25 cellular contexts compared by ENCODE assay signal in the genomic region with DNA sequence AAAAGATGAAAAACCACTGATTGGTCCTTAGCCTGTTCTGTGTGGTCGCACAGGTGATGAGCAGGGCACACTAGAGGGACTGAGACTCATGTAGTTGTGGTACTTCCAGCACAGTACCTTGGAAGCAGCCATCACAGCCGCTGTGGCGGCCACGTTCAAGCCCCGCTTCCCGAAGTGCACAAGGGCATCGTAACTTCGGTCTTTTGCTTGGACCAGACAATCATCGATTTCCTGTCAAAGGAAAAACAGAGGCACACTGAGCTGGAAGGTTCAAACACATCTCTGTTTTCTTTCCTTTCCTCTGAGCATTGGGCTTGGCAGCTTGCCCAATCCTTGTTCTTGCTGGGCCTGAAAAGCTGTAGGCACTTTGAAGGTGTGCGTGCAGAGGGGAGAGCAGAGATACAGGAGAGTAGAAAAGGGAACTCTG. TPM values are rescaled to one million over a fixed set of nuclear protein-coding genes. Genes with fewer than 3 reads are reported as not detected.
DNase-seq lines count a peak whose midpoint lies in the region; ATAC-seq, FAIRE-seq and TF ChIP-seq lines count a peak whose summit lies in the region.
"Had no signal": no experiment of that assay in that cellular context is flagged by ENCODE, and none has a peak within 500 bp of the region (broad histone marks: within the 10 kb centered on the region; RNA-seq: fewer than 3 reads in every experiment).

No MANE protein-coding gene starts in this region.

- H3K4me1 ChIP-seq in left ventricle myocardium inferior (peaks cover 58% of the 10 kb centered on the region), heart left ventricle (peaks cover 0 to 57% (median 24%) of the 10 kb centered on the region in 12 donors), right lobe of liver (no peaks in the 10 kb centered on the region), PC-9 (replicated peaks; ENCODE audit: insufficient read depth) (no peaks in the 10 kb centered on the region)

- no peak for ATAC-seq in heart left ventricle
- peak in 3 of 4 donors; percentile 26 to 53 (median 28) for ATAC-seq in right lobe of liver
- ATAC-seq in activated CD8-positive, alpha-beta T cell treated with anti-CD3 and anti-CD28 coated beads, Interleukin-2, amount 10 ng/mL, durations not matched to agents 7 days and 5 days, result no peak
- ATAC-seq: esophagus mucosa; naive thymus-derived CD4-positive, alpha-beta T cell; SK-N-SH treated with all-trans-retinoic acid at 6 μM for 48 hours; stimulated activated naive CD8-positive, alpha-beta T cell treated with anti-CD3 and anti-CD28 coated beads, Interleukin-15, amount 100 ng/mL, for 72 hours had no signal

- POLR2A ChIA-PET in PC-9 (lab: Charles Lee; ENCODE audit: unreplicated experiment), result no interaction called here
- POLR2A ChIA-PET in activated CD8-positive, alpha-beta T cell treated with anti-CD3 and anti-CD28 coated beads, Interleukin-2, amount 10 ng/mL, durations not matched to agents 7 days and 5 days (lab: Charles Lee), result no interaction called here

- CTCF ChIA-PET in PC-9 (lab: Charles Lee), result no interaction called here
- CTCF ChIA-PET in activated CD8-positive, alpha-beta T cell treated with anti-CD3 and anti-CD28 coated beads, Interleukin-2, amount 10 ng/mL, durations not matched to agents 7 days and 5 days (lab: Charles Lee), result no interaction called here

- 44 to 75% (median 60%) methylated on average over 10 of the region's 10 CpGs for WGBS in heart left ventricle, 4 donors
- WGBS in right lobe of liver (ENCODE audit: insufficient coverage, low coverage, low lambda C conversion rate, missing lambda C conversion rate), result 81% methylated on average over 9 of the region's 10 CpGs

- H3K27me3 ChIP-seq in left ventricle myocardium inferior (ENCODE audit: low read depth) (no peaks in the 10 kb centered on the region), heart left ventricle (no peaks in the 10 kb centered on the region), right lobe of liver (no peaks in the 10 kb centered on the region), PC-9 (ENCODE audit: insufficient read depth, low read depth) (no peaks in the 10 kb centered on the region; the same call in 1 of the 2 replicates)

- FAIRE-seq in frontal cortex (lab: Jason Lieb, UNC), result no peak
- FAIRE-seq: astrocyte had no signal

- no peaks in the 10 kb centered on the region for H3K9me2 ChIP-seq in PC-9 (ENCODE audit: insufficient read depth)

- H3K4me1 Mint-ChIP-seq in activated CD8-positive, alpha-beta T cell treated with anti-CD3 and anti-CD28 coated beads, Interleukin-2, amount 10 ng/mL, durations not matched to agents 7 days and 5 days (ENCODE audit: low read depth), result no peaks in the 10 kb centered on the region
- H3K4me1 Mint-ChIP-seq: CD4-positive, CD25-positive, alpha-beta regulatory T cell; stimulated activated naive CD8-positive, alpha-beta T cell treated with anti-CD3 and anti-CD28 coated beads, Interleukin-15, amount 100 ng/mL, for 72 hours had no signal

- H3K4me3 Mint-ChIP-seq in activated CD8-positive, alpha-beta T cell treated with anti-CD3 and anti-CD28 coated beads, Interleukin-2, amount 10 ng/mL, durations not matched to agents 7 days and 5 days, result no peak overlapping the region
- H3K4me3 Mint-ChIP-seq: activated naive CD8-positive, alpha-beta T cell; CD4-positive, CD25-positive, alpha-beta regulatory T cell; naive thymus-derived CD4-positive, alpha-beta T cell; stimulated activated naive CD8-positive, alpha-beta T cell treated with anti-CD3 and anti-CD28 coated beads, Interleukin-15, amount 100 ng/mL, for 72 hours; T-helper 2 cell treated with Interferon-gamma antibody and Interleukin-4, amounts not matched to agents 5 μg/mL and 100 μg/mL, for 36 hours had no signal

- H3K4me3 ChIP-seq in left ventricle myocardium inferior (no peak overlapping the region), heart left ventricle (no peak overlapping the region), right lobe of liver (no peak overlapping the region), PC-9 (no peak overlapping the region)

- H4K20me1 ChIP-seq in PC-9 (ENCODE audit: insufficient read depth), result no peaks in the 10 kb centered on the region

- no peak overlapping the region for H3K4me2 ChIP-seq in PC-9

- H3K27me3 Mint-ChIP-seq in activated CD8-positive, alpha-beta T cell treated with anti-CD3 and anti-CD28 coated beads, Interleukin-2, amount 10 ng/mL, durations not matched to agents 7 days and 5 days (ENCODE audit: low read depth), result peaks cover 13% of the 10 kb centered on the region
- H3K27me3 Mint-ChIP-seq: stimulated activated naive CD8-positive, alpha-beta T cell treated with anti-CD3 and anti-CD28 coated beads, Interleukin-15, amount 100 ng/mL, for 72 hours had no signal

- H3K36me3 Mint-ChIP-seq in activated CD8-positive, alpha-beta T cell treated with anti-CD3 and anti-CD28 coated beads, Interleukin-2, amount 10 ng/mL, durations not matched to agents 7 days and 5 days (ENCODE audit: low read depth), result no peaks in the 10 kb centered on the region
- H3K36me3 Mint-ChIP-seq: activated naive CD8-positive, alpha-beta T cell; CD4-positive, CD25-positive, alpha-beta regulatory T cell; naive thymus-derived CD4-positive, alpha-beta T cell had no signal

- H3K27ac ChIP-seq in left ventricle myocardium inferior (replicated peaks) (no peak overlapping the region), heart left ventricle (peak overlapping the region in 1 of 12 donors; percentile 66), VCaP (peak overlapping the region; percentile 58), right lobe of liver (no peak overlapping the region), PC-9 (no peak overlapping the region)
- H3K27ac ChIP-seq: RWPE1 had no signal

- TF ChIP-seq POLR2A in heart left ventricle (IDR thresholded peaks at IDR 0.05) (no peak), right lobe of liver (IDR thresholded peaks at IDR 0.05) (no peak)

- BruUV-seq in PC-9 (replicated peaks; lab: Mats Ljungman, UMichigan), result no TSS peak

- no peak for TF ChIP-seq CTCF in left ventricle myocardium inferior (IDR thresholded peaks at IDR 0.05; ENCODE audit: borderline replicate concordance)
- TF ChIP-seq CTCF in heart left ventricle (IDR thresholded peaks at IDR 0.05), result no peak
- TF ChIP-seq CTCF in VCaP (conservative IDR thresholded peaks at IDR 0.05), result no peak
- no peak for TF ChIP-seq CTCF in right lobe of liver (IDR thresholded peaks at IDR 0.05)
- TF ChIP-seq CTCF in PC-9 (conservative IDR thresholded peaks at IDR 0.05), result no peak

- no peak overlapping the region for H3K27ac Mint-ChIP-seq in activated CD8-positive, alpha-beta T cell treated with anti-CD3 and anti-CD28 coated beads, Interleukin-2, amount 10 ng/mL, durations not matched to agents 7 days and 5 days
- H3K27ac Mint-ChIP-seq: activated naive CD8-positive, alpha-beta T cell; activated T-helper 2 cell treated with anti-CD3 and anti-CD28 coated beads, Interferon-gamma antibody, Interleukin-2, Interleukin-4, amounts not matched to agents 10 μg/mL and 5 μg/mL and 100 μg/mL, durations not matched to agents 14 hours and 24 hours and 36 hours; CD4-positive, CD25-positive, alpha-beta regulatory T cell; naive thymus-derived CD4-positive, alpha-beta T cell; stimulated activated naive CD8-positive, alpha-beta T cell treated with anti-CD3 and anti-CD28 coated beads, Interleukin-15, amount 100 ng/mL, for 72 hours; T-helper 2 cell treated with Interferon-gamma antibody and Interleukin-4, amounts not matched to agents 5 μg/mL and 100 μg/mL, for 36 hours had no signal

- intact Hi-C loops in left ventricle myocardium inferior (cut with micrococcal nuclease), result no loop called here
- intact Hi-C loops in heart left ventricle (cut with DNase I), result no loop called here
- intact Hi-C loops in right lobe of liver (cut with DNase I), result no loop called here
- intact Hi-C loops in PC-9 (cut with micrococcal nuclease; ENCODE audit: unreplicated experiment), result no loop called here

- no peaks in the 10 kb centered on the region for H3K36me3 ChIP-seq in left ventricle myocardium inferior
- H3K36me3 ChIP-seq in heart left ventricle, result peaks cover 0 to 3% (median 0%) of the 10 kb centered on the region in 9 donors
- no peaks in the 10 kb centered on the region for H3K36me3 ChIP-seq in right lobe of liver
- H3K36me3 ChIP-seq in PC-9 (ENCODE audit: low read depth), result no peaks in the 10 kb centered on the region

- no peaks in the 10 kb centered on the region for H3F3A ChIP-seq in PC-9 (ENCODE audit: insufficient read depth, low read depth)

- no peaks in the 10 kb centered on the region for H3K9me3 Mint-ChIP-seq in activated CD8-positive, alpha-beta T cell treated with anti-CD3 and anti-CD28 coated beads, Interleukin-2, amount 10 ng/mL, durations not matched to agents 7 days and 5 days (ENCODE audit: insufficient read depth)
- H3K9me3 Mint-ChIP-seq: activated T-helper 2 cell treated with anti-CD3 and anti-CD28 coated beads, Interferon-gamma antibody, Interleukin-2, Interleukin-4, amounts not matched to agents 10 μg/mL and 5 μg/mL and 100 μg/mL, durations not matched to agents 14 hours and 24 hours and 36 hours; CD4-positive, CD25-positive, alpha-beta regulatory T cell; naive thymus-derived CD4-positive, alpha-beta T cell; stimulated activated naive CD8-positive, alpha-beta T cell treated with anti-CD3 and anti-CD28 coated beads, Interleukin-15, amount 100 ng/mL, for 72 hours; T-helper 2 cell treated with Interferon-gamma antibody and Interleukin-4, amounts not matched to agents 5 μg/mL and 100 μg/mL, for 36 hours had no signal

- no peaks in the 10 kb centered on the region for H3K9me3 ChIP-seq in left ventricle myocardium inferior (replicated peaks)
- no peaks in the 10 kb centered on the region for H3K9me3 ChIP-seq in heart left ventricle
- H3K9me3 ChIP-seq in right lobe of liver, result no peaks in the 10 kb centered on the region
- H3K9me3 ChIP-seq in PC-9 (ENCODE audit: insufficient read depth, low read depth), result no peaks in the 10 kb centered on the region

- DNase-seq in left ventricle myocardium inferior, result peak; percentile 38
- DNase-seq in heart left ventricle, result no peak
- peak in 1 of 3 donors; percentile 37 for DNase-seq in right lobe of liver
- DNase-seq in frontal cortex (ENCODE audit: low spot score in 2 of 2), result no peak
- no peak for DNase-seq in PC-9
- DNase-seq in activated CD8-positive, alpha-beta T cell treated with anti-CD3 and anti-CD28 coated beads, Interleukin-2, amount 10 ng/mL, durations not matched to agents 7 days and 5 days, result no peak
- DNase-seq: activated CD4-positive, alpha-beta T cell treated with anti-CD3 and anti-CD28 coated beads, Interleukin-2, amount 50 U/mL, for 1 hour; activated CD8-positive, alpha-beta memory T cell treated with anti-CD3 and anti-CD28 coated beads, Interleukin-2, amount 50 U/mL, for 4 hours; CD4-positive, CD25-positive, alpha-beta regulatory T cell; DMS79; effector CD8-positive, alpha-beta T cell; mesenchymal stem cell; NCI-H1694 treated with DMSO at 0.1 percent for 48 hours; NCI-H226; stimulated activated CD4-positive, alpha-beta T cell treated with anti-CD3 and anti-CD28 coated beads, Interleukin-4, amount 100 ng/mL, for 4 hours; stimulated activated naive CD8-positive, alpha-beta T cell treated with anti-CD3 and anti-CD28 coated beads, Interleukin-15, amount 100 ng/mL, for 72 hours had no signal

- no peak overlapping the region for H2AFZ ChIP-seq in PC-9

- no peaks in the 10 kb centered on the region for H3K79me2 ChIP-seq in PC-9 (ENCODE audit: low read depth)

RNA-seq across cellular contexts. Expression of a gene that starts 52.6 kb away (rescaled TPM):
- total RNA-seq in left ventricle myocardium inferior (111 TPM), heart left ventricle (100 to 1,000 TPM in 3 of 9 donors, 10 to 100 TPM in 6; 32.8 to 159 (median 79.3) TPM), right lobe of liver (10 to 100 TPM; 21.1 to 42.2 (median 24.1) TPM), frontal cortex (57.1 TPM), PC-9 (2021) (25.2 and 28.1 TPM in 2 replicates)
- polyA plus RNA-seq in heart left ventricle, result 10 to 100 TPM; 51.6 to 90.5 TPM
- 10 to 100 TPM; 55.7 to 58.4 TPM for total RNA-seq in activated CD8-positive, alpha-beta T cell treated with anti-CD3 and anti-CD28 coated beads, Interleukin-2, amount 10 ng/mL, durations not matched to agents 7 days and 5 days

RNA-seq across cellular contexts. Expression of a gene that starts 56.6 kb away (rescaled TPM):
- total RNA-seq in left ventricle myocardium inferior (288 TPM), heart left ventricle (100 to 1,000 TPM; 180 to 315 (median 231) TPM), right lobe of liver (10 to 100 TPM; 48.9 to 56.9 (median 52.5) TPM), frontal cortex (43.6 TPM), PC-9 (2021) (108 and 114 TPM in 2 replicates)
- 100 to 1,000 TPM in 1 of 2 donors, 10 to 100 TPM in 1; 62.0 to 169 TPM for polyA plus RNA-seq in heart left ventricle
- 100 to 1,000 TPM; 126 to 132 TPM for total RNA-seq in activated CD8-positive, alpha-beta T cell treated with anti-CD3 and anti-CD28 coated beads, Interleukin-2, amount 10 ng/mL, durations not matched to agents 7 days and 5 days

Comparison
In these comparisons a context has a peak if more than half of its experiments do, and no peak if none do; other contexts are left out.
1. ATAC-seq: peak in right lobe of liver (3 of 4); none in heart left ventricle (0 of 4) and activated CD8-positive, alpha-beta T cell treated with anti-CD3 and anti-CD28 coated beads, Interleukin-2, amount 10 ng/mL, durations not matched to agents 7 days and 5 days (single experiment).